13 cellular contexts compared by ENCODE assay signal in genomic region chr1:93033029-93033428, GRCh38.
A peak's percentile ranks its signal among the peaks of the same experiment; 100 is the strongest.
DNase-seq lines count a peak whose midpoint lies in the region; ATAC-seq and TF ChIP-seq lines count a peak whose summit lies in the region.
"Had no signal": no experiment of that assay in that cellular context is flagged by ENCODE, and none has a peak within 500 bp of the region (broad histone marks: within the 10 kb centered on the region; RNA-seq: fewer than 3 reads in every experiment).

No MANE protein-coding gene starts in this region.

- no peaks in the 10 kb centered on the region for H3K27me3 Mint-ChIP-seq in stimulated activated naive CD8-positive, alpha-beta T cell treated with anti-CD3 and anti-CD28 coated beads, Interleukin-15, amount 100 ng/mL, for 72 hours

- no peak overlapping the region for H3K4me3 ChIP-seq in fibroblast of mammary gland (ENCODE audit: control insufficient read depth, low read depth, low read length)
- H3K4me3 ChIP-seq: stomach had no signal

- ATAC-seq in HG02610 (IDR thresholded peaks at IDR 0.05; ENCODE audit: unreplicated experiment) (peak; percentile 65), HG02571 (IDR thresholded peaks at IDR 0.05; ENCODE audit: unreplicated experiment) (no peak)
- no peak for ATAC-seq in stimulated activated naive CD8-positive, alpha-beta T cell treated with anti-CD3 and anti-CD28 coated beads, Interleukin-15, amount 100 ng/mL, for 72 hours

- H3K9me3 Mint-ChIP-seq in stimulated activated naive CD8-positive, alpha-beta T cell treated with anti-CD3 and anti-CD28 coated beads, Interleukin-15, amount 100 ng/mL, for 72 hours = no peaks in the 10 kb centered on the region
- H3K9me3 Mint-ChIP-seq: H9 had no signal

- DNase-seq in DMS 273 (lab: John Stamatoyannopoulos, UW; ENCODE audit: unreplicated experiment) = peak; percentile 94
- DNase-seq in NCI-H446 (lab: John Stamatoyannopoulos, UW) = peak; percentile 31 to 79
- DNase-seq in fibroblast of mammary gland (ENCODE audit: low read depth) = peak; percentile 32
- DNase-seq in AG08396 (ENCODE audit: low spot score) = no peak
- DNase-seq in iPS-NIHi11 (ENCODE audit: low spot score) = no peak
- DNase-seq in stimulated activated naive CD8-positive, alpha-beta T cell treated with anti-CD3 and anti-CD28 coated beads, Interleukin-15, amount 100 ng/mL, for 72 hours = no peak
- DNase-seq: cortex of kidney; H9; Kasumi-1; stimulated activated CD4-positive, alpha-beta T cell treated with anti-CD3 and anti-CD28 coated beads, Interleukin-4, amount 100 ng/mL, for 4 hours; stomach had no signal

- H3K27ac Mint-ChIP-seq in stimulated activated naive CD8-positive, alpha-beta T cell treated with anti-CD3 and anti-CD28 coated beads, Interleukin-15, amount 100 ng/mL, for 72 hours = peak overlapping the region in 1 of 2 donors; percentile 57
- H3K27ac Mint-ChIP-seq: H9 had no signal

- no peak overlapping the region for H3K4me3 Mint-ChIP-seq in stimulated activated naive CD8-positive, alpha-beta T cell treated with anti-CD3 and anti-CD28 coated beads, Interleukin-15, amount 100 ng/mL, for 72 hours
- H3K4me3 Mint-ChIP-seq: H9 had no signal

- TF ChIP-seq CTCF in fibroblast of mammary gland (conservative IDR thresholded peaks at IDR 0.05; ENCODE audit: control insufficient read depth, insufficient read depth, low read depth, low read length) = no peak

- peaks cover 36% of the 10 kb centered on the region for H3K4me1 Mint-ChIP-seq in stimulated activated naive CD8-positive, alpha-beta T cell treated with anti-CD3 and anti-CD28 coated beads, Interleukin-15, amount 100 ng/mL, for 72 hours

Comparison
In these comparisons a context has a peak if more than half of its experiments do, and no peak if none do; other contexts are left out.
1. DNase-seq: peak in DMS 273 (single experiment), NCI-H446 (2 of 2) and fibroblast of mammary gland (single experiment); none in AG08396 (single experiment), iPS-NIHi11 (single experiment) and stimulated activated naive CD8-positive, alpha-beta T cell treated with anti-CD3 and anti-CD28 coated beads, Interleukin-15, amount 100 ng/mL, for 72 hours (0 of 2).